In the genomic region with DNA sequence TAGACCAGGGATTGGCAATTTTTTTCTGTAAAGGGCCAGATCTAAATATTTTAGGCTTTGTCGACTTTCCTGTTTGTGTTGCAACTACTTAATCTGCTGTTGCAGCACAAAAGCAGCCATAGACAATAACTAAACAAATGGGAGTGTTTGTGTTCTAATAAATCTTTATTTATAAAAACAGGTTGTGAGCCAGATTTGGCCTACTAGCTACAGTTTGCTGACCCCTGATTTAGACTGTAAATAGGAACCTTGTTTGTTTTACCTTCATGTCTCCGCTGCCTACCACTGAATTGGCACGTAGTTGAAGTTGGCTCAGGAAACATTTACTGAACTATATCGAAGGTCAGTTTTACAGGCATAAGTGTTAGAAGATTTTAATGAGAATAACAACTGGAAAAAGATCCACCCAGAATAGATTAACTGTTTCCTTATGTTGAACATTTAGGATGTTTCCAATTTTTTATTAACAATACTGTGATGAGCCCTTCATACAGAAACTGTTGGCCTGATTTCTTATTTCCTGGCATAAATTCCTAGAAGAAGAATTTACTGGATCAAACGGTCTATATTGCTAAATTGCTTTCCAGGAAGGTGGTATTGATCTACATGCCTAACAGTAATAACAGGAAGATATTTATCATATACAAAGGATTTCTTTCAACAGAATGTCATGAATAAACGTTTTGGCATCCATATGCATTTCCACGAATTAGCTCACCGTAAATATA, we compare ENCODE assay signal across 1 cellular context.
TF ChIP-seq lines count a peak whose summit lies in the region.

No MANE protein-coding gene starts in this region.

TF ChIP-seq in HepG2, 621 proteins besides CTCF, POLR2A, EP300 and RAD21 (continued from another document and continues in another):
- TF ChIP-seq, protein P1, sequence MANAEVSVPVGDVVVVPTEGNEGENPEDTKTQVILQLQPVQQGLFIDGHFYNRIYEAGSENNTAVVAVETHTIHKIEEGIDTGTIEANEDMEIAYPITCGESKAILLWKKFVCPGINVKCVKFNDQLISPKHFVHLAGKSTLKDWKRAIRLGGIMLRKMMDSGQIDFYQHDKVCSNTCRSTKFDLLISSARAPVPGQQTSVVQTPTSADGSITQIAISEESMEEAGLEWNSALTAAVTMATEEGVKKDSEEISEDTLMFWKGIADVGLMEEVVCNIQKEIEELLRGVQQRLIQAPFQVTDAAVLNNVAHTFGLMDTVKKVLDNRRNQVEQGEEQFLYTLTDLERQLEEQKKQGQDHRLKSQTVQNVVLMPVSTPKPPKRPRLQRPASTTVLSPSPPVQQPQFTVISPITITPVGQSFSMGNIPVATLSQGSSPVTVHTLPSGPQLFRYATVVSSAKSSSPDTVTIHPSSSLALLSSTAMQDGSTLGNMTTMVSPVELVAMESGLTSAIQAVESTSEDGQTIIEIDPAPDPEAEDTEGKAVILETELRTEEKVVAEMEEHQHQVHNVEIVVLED (CRISPR knock-in tag; IDR thresholded peaks at IDR 0.05; ENCODE audit: borderline replicate concordance), result no peak
- TF ChIP-seq PHF5A (CRISPR knock-in tag; IDR thresholded peaks at IDR 0.05; ENCODE audit: low read depth, unreplicated experiment) (no peak), LCORL (IDR thresholded peaks at IDR 0.05) (no peak), LCORL (CRISPR knock-in tag; IDR thresholded peaks at IDR 0.05) (no peak), ONECUT2 (CRISPR knock-in tag; IDR thresholded peaks at IDR 0.05) (no peak), ZNF749 (CRISPR knock-in tag; IDR thresholded peaks at IDR 0.05; ENCODE audit: borderline replicate concordance) (no peak), ATM (IDR thresholded peaks at IDR 0.05; ENCODE audit: borderline replicate concordance) (no peak), ZBTB8A (CRISPR knock-in tag; IDR thresholded peaks at IDR 0.05; ENCODE audit: borderline replicate concordance, low read depth) (no peak), CCAR2 (optimal IDR thresholded peaks at IDR 0.05; ENCODE audit: low read depth, low read length) (no peak), MBD4 (IDR thresholded peaks at IDR 0.05; ENCODE audit: borderline replicate concordance, low read length) (peak; percentile 86; the same call in 1 of the 2 replicates), NONO (IDR thresholded peaks at IDR 0.05) (no peak), NONO (CRISPR knock-in tag; conservative IDR thresholded peaks at IDR 0.05) (no peak), HDAC1 (CRISPR knock-in tag; IDR thresholded peaks at IDR 0.05) (peak; percentile 66), SIX1 (CRISPR knock-in tag; IDR thresholded peaks at IDR 0.05; ENCODE audit: borderline replicate concordance) (no peak; the same call in 1 of the 2 replicates), SIN3B (IDR thresholded peaks at IDR 0.05; ENCODE audit: low read length) (no peak), ZEB1 (IDR thresholded peaks at IDR 0.05; ENCODE audit: insufficient replicate concordance, low read depth) (no peak), PAWR (CRISPR knock-in tag; IDR thresholded peaks at IDR 0.05; ENCODE audit: borderline replicate concordance) (no peak), SP1 (IDR thresholded peaks at IDR 0.05) (no peak), SP1 (CRISPR knock-in tag; IDR thresholded peaks at IDR 0.05) (no peak), GTF2F1 (IDR thresholded peaks at IDR 0.05; ENCODE audit: low read length) (no peak), KDM5A (IDR thresholded peaks at IDR 0.05; ENCODE audit: borderline replicate concordance, low read length) (no peak), SAFB2 (CRISPR knock-in tag; IDR thresholded peaks at IDR 0.05; ENCODE audit: borderline replicate concordance, low read depth) (no peak), TOPORS (CRISPR knock-in tag; IDR thresholded peaks at IDR 0.05) (no peak), NR2F6 (IDR thresholded peaks at IDR 0.05) (peak; percentile 94), NR2F6 (CRISPR knock-in tag; IDR thresholded peaks at IDR 0.05) (peak; percentile 87), TP53 (CRISPR knock-in tag; conservative IDR thresholded peaks at IDR 0.05) (0 out of 2 replicates have a peak, but pooled peaks have one; percentile 42), ZNF790 (CRISPR knock-in tag; IDR thresholded peaks at IDR 0.05; ENCODE audit: borderline replicate concordance) (no peak), GFI1 (CRISPR knock-in tag; IDR thresholded peaks at IDR 0.05; ENCODE audit: borderline replicate concordance) (peak; percentile 99), SP4 (CRISPR knock-in tag; IDR thresholded peaks at IDR 0.05) (no peak), ZBTB3 (CRISPR knock-in tag; IDR thresholded peaks at IDR 0.05; ENCODE audit: borderline replicate concordance, low read depth) (no peak), YY1 (IDR thresholded peaks at IDR 0.05; ENCODE audit: insufficient read depth, insufficient replicate concordance, low read depth, low read length) (no peak), XBP1 (CRISPR knock-in tag; IDR thresholded peaks at IDR 0.05) (no peak), HNRNPLL (IDR thresholded peaks at IDR 0.05; ENCODE audit: low read depth, low read length, poor library complexity, severe bottlenecking) (no peak), SMARCC2 (IDR thresholded peaks at IDR 0.05) (no peak), GATAD1 (CRISPR knock-in tag; IDR thresholded peaks at IDR 0.05) (0 out of 2 replicates have a peak, but pooled peaks have one; percentile 41), NBN (conservative IDR thresholded peaks at IDR 0.05) (no peak), ZNF337 (CRISPR knock-in tag; IDR thresholded peaks at IDR 0.05; ENCODE audit: borderline replicate concordance, low read depth) (no peak), ATF1 (CRISPR knock-in tag; IDR thresholded peaks at IDR 0.05) (peak; percentile 49; the same call in 1 of the 2 replicates), SOX5 (CRISPR knock-in tag; IDR thresholded peaks at IDR 0.05; ENCODE audit: borderline replicate concordance) (peak; percentile 83), MBNL3 (CRISPR knock-in tag; conservative IDR thresholded peaks at IDR 0.05) (no peak), ZNF644 (CRISPR knock-in tag; IDR thresholded peaks at IDR 0.05; ENCODE audit: low read depth) (no peak), ZC3H4 (CRISPR knock-in tag; IDR thresholded peaks at IDR 0.05; ENCODE audit: borderline replicate concordance) (no peak), ADNP (CRISPR knock-in tag; IDR thresholded peaks at IDR 0.05) (no peak), MZF1 (CRISPR knock-in tag; IDR thresholded peaks at IDR 0.05; ENCODE audit: borderline replicate concordance) (no peak), PCBP2 (optimal IDR thresholded peaks at IDR 0.05; ENCODE audit: low read depth, low read length, poor library complexity, severe bottlenecking) (no peak), ZNF10 (CRISPR knock-in tag; IDR thresholded peaks at IDR 0.05; ENCODE audit: borderline replicate concordance, low read depth) (no peak), HMG20B (CRISPR knock-in tag; conservative IDR thresholded peaks at IDR 0.05) (peak; percentile 98), ZNF530 (CRISPR knock-in tag; IDR thresholded peaks at IDR 0.05; ENCODE audit: low read depth) (no peak), BHLHE40 (IDR thresholded peaks at IDR 0.05; ENCODE audit: low read length) (no peak), CHD2 (IDR thresholded peaks at IDR 0.05; ENCODE audit: low read depth, low read length) (no peak)
- TF ChIP-seq, protein P2, sequence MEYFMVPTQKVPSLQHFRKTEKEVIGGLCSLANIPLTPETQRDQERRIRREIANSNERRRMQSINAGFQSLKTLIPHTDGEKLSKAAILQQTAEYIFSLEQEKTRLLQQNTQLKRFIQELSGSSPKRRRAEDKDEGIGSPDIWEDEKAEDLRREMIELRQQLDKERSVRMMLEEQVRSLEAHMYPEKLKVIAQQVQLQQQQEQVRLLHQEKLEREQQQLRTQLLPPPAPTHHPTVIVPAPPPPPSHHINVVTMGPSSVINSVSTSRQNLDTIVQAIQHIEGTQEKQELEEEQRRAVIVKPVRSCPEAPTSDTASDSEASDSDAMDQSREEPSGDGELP (IDR thresholded peaks at IDR 0.05; ENCODE audit: borderline replicate concordance, low read depth), result peak; percentile 10; the same call in 1 of the 2 replicates
- TF ChIP-seq, protein P3, sequence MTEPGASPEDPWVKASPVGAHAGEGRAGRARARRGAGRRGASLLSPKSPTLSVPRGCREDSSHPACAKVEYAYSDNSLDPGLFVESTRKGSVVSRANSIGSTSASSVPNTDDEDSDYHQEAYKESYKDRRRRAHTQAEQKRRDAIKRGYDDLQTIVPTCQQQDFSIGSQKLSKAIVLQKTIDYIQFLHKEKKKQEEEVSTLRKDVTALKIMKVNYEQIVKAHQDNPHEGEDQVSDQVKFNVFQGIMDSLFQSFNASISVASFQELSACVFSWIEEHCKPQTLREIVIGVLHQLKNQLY (CRISPR knock-in tag; IDR thresholded peaks at IDR 0.05), result peak; percentile 49; the same call in 1 of the 2 replicates
- TF ChIP-seq, protein P4, sequence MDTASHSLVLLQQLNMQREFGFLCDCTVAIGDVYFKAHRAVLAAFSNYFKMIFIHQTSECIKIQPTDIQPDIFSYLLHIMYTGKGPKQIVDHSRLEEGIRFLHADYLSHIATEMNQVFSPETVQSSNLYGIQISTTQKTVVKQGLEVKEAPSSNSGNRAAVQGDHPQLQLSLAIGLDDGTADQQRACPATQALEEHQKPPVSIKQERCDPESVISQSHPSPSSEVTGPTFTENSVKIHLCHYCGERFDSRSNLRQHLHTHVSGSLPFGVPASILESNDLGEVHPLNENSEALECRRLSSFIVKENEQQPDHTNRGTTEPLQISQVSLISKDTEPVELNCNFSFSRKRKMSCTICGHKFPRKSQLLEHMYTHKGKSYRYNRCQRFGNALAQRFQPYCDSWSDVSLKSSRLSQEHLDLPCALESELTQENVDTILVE (CRISPR knock-in tag; IDR thresholded peaks at IDR 0.05), result 0 out of 2 replicates have a peak, but pooled peaks have one; percentile 30
- TF ChIP-seq, protein P5, sequence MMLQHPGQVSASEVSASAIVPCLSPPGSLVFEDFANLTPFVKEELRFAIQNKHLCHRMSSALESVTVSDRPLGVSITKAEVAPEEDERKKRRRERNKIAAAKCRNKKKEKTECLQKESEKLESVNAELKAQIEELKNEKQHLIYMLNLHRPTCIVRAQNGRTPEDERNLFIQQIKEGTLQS (CRISPR knock-in tag; IDR thresholded peaks at IDR 0.05), result no peak
- TF ChIP-seq, protein P6, sequence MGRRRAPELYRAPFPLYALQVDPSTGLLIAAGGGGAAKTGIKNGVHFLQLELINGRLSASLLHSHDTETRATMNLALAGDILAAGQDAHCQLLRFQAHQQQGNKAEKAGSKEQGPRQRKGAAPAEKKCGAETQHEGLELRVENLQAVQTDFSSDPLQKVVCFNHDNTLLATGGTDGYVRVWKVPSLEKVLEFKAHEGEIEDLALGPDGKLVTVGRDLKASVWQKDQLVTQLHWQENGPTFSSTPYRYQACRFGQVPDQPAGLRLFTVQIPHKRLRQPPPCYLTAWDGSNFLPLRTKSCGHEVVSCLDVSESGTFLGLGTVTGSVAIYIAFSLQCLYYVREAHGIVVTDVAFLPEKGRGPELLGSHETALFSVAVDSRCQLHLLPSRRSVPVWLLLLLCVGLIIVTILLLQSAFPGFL (CRISPR knock-in tag; IDR thresholded peaks at IDR 0.05), result no peak
- TF ChIP-seq, protein P7, sequence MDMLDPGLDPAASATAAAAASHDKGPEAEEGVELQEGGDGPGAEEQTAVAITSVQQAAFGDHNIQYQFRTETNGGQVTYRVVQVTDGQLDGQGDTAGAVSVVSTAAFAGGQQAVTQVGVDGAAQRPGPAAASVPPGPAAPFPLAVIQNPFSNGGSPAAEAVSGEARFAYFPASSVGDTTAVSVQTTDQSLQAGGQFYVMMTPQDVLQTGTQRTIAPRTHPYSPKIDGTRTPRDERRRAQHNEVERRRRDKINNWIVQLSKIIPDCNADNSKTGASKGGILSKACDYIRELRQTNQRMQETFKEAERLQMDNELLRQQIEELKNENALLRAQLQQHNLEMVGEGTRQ (IDR thresholded peaks at IDR 0.05; ENCODE audit: low read depth, low read length), result no peak
- TF ChIP-seq, protein P7 (CRISPR knock-in tag; IDR thresholded peaks at IDR 0.05; ENCODE audit: borderline replicate concordance), result no peak
- TF ChIP-seq, protein P8, sequence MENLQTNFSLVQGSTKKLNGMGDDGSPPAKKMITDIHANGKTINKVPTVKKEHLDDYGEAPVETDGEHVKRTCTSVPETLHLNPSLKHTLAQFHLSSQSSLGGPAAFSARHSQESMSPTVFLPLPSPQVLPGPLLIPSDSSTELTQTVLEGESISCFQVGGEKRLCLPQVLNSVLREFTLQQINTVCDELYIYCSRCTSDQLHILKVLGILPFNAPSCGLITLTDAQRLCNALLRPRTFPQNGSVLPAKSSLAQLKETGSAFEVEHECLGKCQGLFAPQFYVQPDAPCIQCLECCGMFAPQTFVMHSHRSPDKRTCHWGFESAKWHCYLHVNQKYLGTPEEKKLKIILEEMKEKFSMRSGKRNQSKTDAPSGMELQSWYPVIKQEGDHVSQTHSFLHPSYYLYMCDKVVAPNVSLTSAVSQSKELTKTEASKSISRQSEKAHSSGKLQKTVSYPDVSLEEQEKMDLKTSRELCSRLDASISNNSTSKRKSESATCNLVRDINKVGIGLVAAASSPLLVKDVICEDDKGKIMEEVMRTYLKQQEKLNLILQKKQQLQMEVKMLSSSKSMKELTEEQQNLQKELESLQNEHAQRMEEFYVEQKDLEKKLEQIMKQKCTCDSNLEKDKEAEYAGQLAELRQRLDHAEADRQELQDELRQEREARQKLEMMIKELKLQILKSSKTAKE (CRISPR knock-in tag; IDR thresholded peaks at IDR 0.05; ENCODE audit: borderline replicate concordance), result 0 out of 2 replicates have a peak, but pooled peaks have one; percentile 35
- TF ChIP-seq, protein P9, sequence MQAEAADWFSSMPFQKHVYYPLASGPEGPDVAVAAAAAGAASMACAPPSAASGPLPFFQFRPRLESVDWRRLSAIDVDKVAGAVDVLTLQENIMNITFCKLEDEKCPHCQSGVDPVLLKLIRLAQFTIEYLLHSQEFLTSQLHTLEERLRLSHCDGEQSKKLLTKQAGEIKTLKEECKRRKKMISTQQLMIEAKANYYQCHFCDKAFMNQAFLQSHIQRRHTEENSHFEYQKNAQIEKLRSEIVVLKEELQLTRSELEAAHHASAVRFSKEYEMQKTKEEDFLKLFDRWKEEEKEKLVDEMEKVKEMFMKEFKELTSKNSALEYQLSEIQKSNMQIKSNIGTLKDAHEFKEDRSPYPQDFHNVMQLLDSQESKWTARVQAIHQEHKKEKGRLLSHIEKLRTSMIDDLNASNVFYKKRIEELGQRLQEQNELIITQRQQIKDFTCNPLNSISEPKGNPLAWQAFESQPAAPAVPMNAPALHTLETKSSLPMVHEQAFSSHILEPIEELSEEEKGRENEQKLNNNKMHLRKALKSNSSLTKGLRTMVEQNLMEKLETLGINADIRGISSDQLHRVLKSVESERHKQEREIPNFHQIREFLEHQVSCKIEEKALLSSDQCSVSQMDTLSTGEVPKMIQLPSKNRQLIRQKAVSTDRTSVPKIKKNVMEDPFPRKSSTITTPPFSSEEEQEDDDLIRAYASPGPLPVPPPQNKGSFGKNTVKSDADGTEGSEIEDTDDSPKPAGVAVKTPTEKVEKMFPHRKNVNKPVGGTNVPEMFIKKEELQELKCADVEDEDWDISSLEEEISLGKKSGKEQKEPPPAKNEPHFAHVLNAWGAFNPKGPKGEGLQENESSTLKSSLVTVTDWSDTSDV (CRISPR knock-in tag; IDR thresholded peaks at IDR 0.05), result no peak
